ENCODE assay signal across 1 cellular context in the genomic region with DNA sequence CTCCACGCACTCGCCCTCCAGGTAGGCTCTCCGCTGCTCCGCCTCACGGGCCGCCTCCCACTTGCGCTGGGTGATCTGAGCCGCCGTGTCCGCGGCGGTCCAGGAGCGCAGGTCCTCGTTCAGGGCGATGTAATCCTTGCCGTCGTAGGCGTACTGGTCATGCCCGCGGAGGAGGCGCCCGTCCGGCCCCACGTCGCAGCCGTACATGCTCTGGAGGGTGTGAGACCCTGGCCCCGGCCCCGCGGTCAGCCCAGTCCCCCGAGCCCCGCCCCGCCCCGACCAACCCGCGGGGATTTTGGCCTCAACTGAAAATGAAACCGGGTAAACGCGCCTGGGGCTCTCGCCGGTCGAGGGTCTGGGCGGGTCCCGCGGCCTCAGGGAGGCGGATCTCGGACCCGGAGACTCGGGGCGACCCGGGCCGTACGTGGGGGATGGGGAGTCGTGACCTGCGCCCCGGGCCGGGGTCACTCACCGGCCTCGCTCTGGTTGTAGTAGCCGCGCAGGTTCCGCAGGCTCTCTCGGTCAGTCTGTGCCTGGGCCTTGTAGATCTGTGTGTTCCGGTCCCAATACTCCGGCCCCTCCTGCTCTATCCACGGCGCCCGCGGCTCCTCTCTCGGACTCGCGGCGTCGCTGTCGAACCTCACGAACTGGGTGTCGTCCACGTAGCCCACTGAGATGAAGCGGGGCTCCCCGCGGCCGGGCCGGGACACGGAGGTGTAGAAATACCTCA.
TF ChIP-seq lines count a peak whose summit lies in the region.

No MANE protein-coding gene starts in this region.

TF ChIP-seq in K562, 482 proteins besides CTCF, POLR2A, EP300 and RAD21:
- TF ChIP-seq, protein P1, sequence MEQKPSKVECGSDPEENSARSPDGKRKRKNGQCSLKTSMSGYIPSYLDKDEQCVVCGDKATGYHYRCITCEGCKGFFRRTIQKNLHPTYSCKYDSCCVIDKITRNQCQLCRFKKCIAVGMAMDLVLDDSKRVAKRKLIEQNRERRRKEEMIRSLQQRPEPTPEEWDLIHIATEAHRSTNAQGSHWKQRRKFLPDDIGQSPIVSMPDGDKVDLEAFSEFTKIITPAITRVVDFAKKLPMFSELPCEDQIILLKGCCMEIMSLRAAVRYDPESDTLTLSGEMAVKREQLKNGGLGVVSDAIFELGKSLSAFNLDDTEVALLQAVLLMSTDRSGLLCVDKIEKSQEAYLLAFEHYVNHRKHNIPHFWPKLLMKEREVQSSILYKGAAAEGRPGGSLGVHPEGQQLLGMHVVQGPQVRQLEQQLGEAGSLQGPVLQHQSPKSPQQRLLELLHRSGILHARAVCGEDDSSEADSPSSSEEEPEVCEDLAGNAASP (IDR thresholded peaks at IDR 0.05), result no peak
- TF ChIP-seq, protein P2, sequence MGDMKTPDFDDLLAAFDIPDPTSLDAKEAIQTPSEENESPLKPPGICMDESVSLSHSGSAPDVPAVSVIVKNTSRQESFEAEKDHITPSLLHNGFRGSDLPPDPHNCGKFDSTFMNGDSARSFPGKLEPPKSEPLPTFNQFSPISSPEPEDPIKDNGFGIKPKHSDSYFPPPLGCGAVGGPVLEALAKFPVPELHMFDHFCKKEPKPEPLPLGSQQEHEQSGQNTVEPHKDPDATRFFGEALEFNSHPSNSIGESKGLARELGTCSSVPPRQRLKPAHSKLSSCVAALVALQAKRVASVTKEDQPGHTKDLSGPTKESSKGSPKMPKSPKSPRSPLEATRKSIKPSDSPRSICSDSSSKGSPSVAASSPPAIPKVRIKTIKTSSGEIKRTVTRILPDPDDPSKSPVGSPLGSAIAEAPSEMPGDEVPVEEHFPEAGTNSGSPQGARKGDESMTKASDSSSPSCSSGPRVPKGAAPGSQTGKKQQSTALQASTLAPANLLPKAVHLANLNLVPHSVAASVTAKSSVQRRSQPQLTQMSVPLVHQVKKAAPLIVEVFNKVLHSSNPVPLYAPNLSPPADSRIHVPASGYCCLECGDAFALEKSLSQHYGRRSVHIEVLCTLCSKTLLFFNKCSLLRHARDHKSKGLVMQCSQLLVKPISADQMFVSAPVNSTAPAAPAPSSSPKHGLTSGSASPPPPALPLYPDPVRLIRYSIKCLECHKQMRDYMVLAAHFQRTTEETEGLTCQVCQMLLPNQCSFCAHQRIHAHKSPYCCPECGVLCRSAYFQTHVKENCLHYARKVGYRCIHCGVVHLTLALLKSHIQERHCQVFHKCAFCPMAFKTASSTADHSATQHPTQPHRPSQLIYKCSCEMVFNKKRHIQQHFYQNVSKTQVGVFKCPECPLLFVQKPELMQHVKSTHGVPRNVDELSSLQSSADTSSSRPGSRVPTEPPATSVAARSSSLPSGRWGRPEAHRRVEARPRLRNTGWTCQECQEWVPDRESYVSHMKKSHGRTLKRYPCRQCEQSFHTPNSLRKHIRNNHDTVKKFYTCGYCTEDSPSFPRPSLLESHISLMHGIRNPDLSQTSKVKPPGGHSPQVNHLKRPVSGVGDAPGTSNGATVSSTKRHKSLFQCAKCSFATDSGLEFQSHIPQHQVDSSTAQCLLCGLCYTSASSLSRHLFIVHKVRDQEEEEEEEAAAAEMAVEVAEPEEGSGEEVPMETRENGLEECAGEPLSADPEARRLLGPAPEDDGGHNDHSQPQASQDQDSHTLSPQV (IDR thresholded peaks at IDR 0.05), result no peak
- TF ChIP-seq, protein P3, sequence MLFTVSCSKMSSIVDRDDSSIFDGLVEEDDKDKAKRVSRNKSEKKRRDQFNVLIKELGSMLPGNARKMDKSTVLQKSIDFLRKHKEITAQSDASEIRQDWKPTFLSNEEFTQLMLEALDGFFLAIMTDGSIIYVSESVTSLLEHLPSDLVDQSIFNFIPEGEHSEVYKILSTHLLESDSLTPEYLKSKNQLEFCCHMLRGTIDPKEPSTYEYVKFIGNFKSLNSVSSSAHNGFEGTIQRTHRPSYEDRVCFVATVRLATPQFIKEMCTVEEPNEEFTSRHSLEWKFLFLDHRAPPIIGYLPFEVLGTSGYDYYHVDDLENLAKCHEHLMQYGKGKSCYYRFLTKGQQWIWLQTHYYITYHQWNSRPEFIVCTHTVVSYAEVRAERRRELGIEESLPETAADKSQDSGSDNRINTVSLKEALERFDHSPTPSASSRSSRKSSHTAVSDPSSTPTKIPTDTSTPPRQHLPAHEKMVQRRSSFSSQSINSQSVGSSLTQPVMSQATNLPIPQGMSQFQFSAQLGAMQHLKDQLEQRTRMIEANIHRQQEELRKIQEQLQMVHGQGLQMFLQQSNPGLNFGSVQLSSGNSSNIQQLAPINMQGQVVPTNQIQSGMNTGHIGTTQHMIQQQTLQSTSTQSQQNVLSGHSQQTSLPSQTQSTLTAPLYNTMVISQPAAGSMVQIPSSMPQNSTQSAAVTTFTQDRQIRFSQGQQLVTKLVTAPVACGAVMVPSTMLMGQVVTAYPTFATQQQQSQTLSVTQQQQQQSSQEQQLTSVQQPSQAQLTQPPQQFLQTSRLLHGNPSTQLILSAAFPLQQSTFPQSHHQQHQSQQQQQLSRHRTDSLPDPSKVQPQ (CRISPR knock-in tag; IDR thresholded peaks at IDR 0.05; ENCODE audit: borderline replicate concordance), result no peak
- TF ChIP-seq LARP7 (IDR thresholded peaks at IDR 0.05), result no peak
- TF ChIP-seq ZC3H8 (IDR thresholded peaks at IDR 0.05), result no peak
- no peak for TF ChIP-seq PHB2 (IDR thresholded peaks at IDR 0.05; ENCODE audit: low read depth)
- TF ChIP-seq ZNF76 (CRISPR knock-in tag; IDR thresholded peaks at IDR 0.05; ENCODE audit: borderline replicate concordance), result no peak
- TF ChIP-seq SNIP1 (IDR thresholded peaks at IDR 0.05; ENCODE audit: low read depth), result no peak
- no peak for TF ChIP-seq HCFC1 (IDR thresholded peaks at IDR 0.05; ENCODE audit: low read depth, low read length)
- TF ChIP-seq, protein P4, sequence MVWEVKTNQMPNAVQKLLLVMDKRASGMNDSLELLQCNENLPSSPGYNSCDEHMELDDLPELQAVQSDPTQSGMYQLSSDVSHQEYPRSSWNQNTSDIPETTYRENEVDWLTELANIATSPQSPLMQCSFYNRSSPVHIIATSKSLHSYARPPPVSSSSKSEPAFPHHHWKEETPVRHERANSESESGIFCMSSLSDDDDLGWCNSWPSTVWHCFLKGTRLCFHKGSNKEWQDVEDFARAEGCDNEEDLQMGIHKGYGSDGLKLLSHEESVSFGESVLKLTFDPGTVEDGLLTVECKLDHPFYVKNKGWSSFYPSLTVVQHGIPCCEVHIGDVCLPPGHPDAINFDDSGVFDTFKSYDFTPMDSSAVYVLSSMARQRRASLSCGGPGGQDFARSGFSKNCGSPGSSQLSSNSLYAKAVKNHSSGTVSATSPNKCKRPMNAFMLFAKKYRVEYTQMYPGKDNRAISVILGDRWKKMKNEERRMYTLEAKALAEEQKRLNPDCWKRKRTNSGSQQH (CRISPR knock-in tag; IDR thresholded peaks at IDR 0.05), result no peak
- no peak for TF ChIP-seq HDGF (IDR thresholded peaks at IDR 0.05)
- no peak for TF ChIP-seq GATA2 (CRISPR knock-in tag; IDR thresholded peaks at IDR 0.05)
- no peak for TF ChIP-seq ARID3A (IDR thresholded peaks at IDR 0.05; ENCODE audit: borderline replicate concordance, low read depth, low read length)
- no peak for TF ChIP-seq CEBPB (tag; IDR thresholded peaks at IDR 0.05)
- TF ChIP-seq NONO (IDR thresholded peaks at IDR 0.05; ENCODE audit: low read depth in 2 of 2, low read length in 1 of 2), result no peak
